In the genomic region with DNA sequence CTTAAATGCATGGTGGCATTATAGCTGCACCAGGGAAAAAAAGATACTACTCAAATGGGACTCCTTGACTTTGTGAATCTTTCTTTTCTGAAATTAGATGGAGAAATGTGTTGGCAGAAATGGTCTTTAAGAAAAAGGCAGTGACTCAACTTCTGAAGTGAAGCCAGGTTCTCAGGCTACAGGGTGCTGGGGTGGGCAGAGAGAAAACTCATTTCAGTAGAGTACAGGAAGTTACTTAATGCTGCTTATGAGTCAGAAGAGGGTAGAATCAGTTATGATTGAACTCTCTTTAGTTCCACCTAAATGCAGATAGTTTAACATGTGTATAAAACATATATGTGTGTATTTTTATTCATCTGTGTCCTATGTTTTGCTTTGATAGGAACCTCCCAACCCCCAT, we compare ENCODE assay signal across 1 cellular context.
A peak's percentile ranks its signal among the peaks of the same experiment; 100 is the strongest.
TF ChIP-seq lines count a peak whose summit lies in the region.

No MANE protein-coding gene starts in this region.

TF ChIP-seq in GM12878, 131 proteins besides CTCF, POLR2A, EP300 and RAD21 (continued from another document):
- TF ChIP-seq SREBF1 (IDR thresholded peaks at IDR 0.05; ENCODE audit: low read length) (0 out of 2 replicates have a peak, but pooled peaks have one; percentile 45), NFIC (IDR thresholded peaks at IDR 0.05; ENCODE audit: low read depth, low read length) (peak; percentile 99), TCF12 (IDR thresholded peaks at IDR 0.05; ENCODE audit: low read depth, low read length) (0 out of 2 replicates have a peak, but pooled peaks have one; percentile 40), MEF2B (IDR thresholded peaks at IDR 0.05; ENCODE audit: partially characterized antibody, poor library complexity, severe bottlenecking) (no peak), SRF (IDR thresholded peaks at IDR 0.05; ENCODE audit: low read depth in 2 of 2, low read length in 2 of 2) (peak in 1 of 2 experiments; percentile 71; a peak in 1 of 4 replicates), IRF4 (IDR thresholded peaks at IDR 0.05; ENCODE audit: low read depth, low read length) (peak; percentile 93), TCF3 (IDR thresholded peaks at IDR 0.05; ENCODE audit: borderline replicate concordance, insufficient read depth, low read depth, low read length) (0 out of 2 replicates have a peak, but pooled peaks have one; percentile 52), POU2F2 (IDR thresholded peaks at IDR 0.05; ENCODE audit: borderline replicate concordance, low read depth, low read length) (peak; percentile 60; the same call in 1 of the 3 replicates), ATF7 (IDR thresholded peaks at IDR 0.05; ENCODE audit: low read depth) (peak; percentile 74), SPI1 (IDR thresholded peaks at IDR 0.05; ENCODE audit: borderline replicate concordance, insufficient read depth, low read depth, low read length) (no peak), CREM (IDR thresholded peaks at IDR 0.05; ENCODE audit: low read depth) (peak; percentile 90), MEF2A (IDR thresholded peaks at IDR 0.05; ENCODE audit: insufficient read depth, low read depth, low read length) (0 out of 2 replicates have a peak, but pooled peaks have one; percentile 56), ZNF622 (IDR thresholded peaks at IDR 0.05) (no peak), ZNF274 (IDR thresholded peaks at IDR 0.05; ENCODE audit: insufficient read depth, insufficient read length) (no peak), JUNB (IDR thresholded peaks at IDR 0.05) (peak; percentile 99), CBX5 (IDR thresholded peaks at IDR 0.05; ENCODE audit: low read depth) (peak; percentile 89), BACH1 (IDR thresholded peaks at IDR 0.05; ENCODE audit: borderline replicate concordance) (peak; percentile 36; the same call in 1 of the 2 replicates), PRDM15 (CRISPR knock-in tag; IDR thresholded peaks at IDR 0.05) (no peak), IRF3 (IDR thresholded peaks at IDR 0.05) (no peak), E2F8 (IDR thresholded peaks at IDR 0.05; ENCODE audit: low read depth, partially characterized antibody) (no peak), NKRF (conservative IDR thresholded peaks at IDR 0.05) (no peak), PAX5 (IDR thresholded peaks at IDR 0.05; ENCODE audit: borderline replicate concordance, low read depth, low read length) (peak; percentile 68; the same call in 1 of the 2 replicates)
